8 cellular contexts compared by ENCODE assay signal in genomic region chr14:35331605-35332516, GRCh38. TPM values are rescaled to one million over a fixed set of nuclear protein-coding genes. Genes with fewer than 3 reads are reported as not detected.
DNase-seq lines count a peak whose midpoint lies in the region; ATAC-seq and TF ChIP-seq lines count a peak whose summit lies in the region.

No MANE protein-coding gene starts in this region.

- ATAC-seq in GM21367 (IDR thresholded peaks at IDR 0.05; ENCODE audit: unreplicated experiment): no peak

- H3K9me3 ChIP-seq in HEK293 (ENCODE audit: control insufficient read depth, insufficient read depth, low read depth, low read length) (no peaks in the 10 kb centered on the region), SJCRH30 (replicated peaks) (no peaks in the 10 kb centered on the region), stomach (no peaks in the 10 kb centered on the region)

- H3K4me3 ChIP-seq in HEK293 (ENCODE audit: low read depth, low read length) (no peak overlapping the region), SJCRH30 (no peak overlapping the region), foreskin fibroblast (ENCODE audit: low read depth in 1 of 2, low read length in 2 of 2) (no peak overlapping the region), stomach (no peak overlapping the region)

- DNase-seq in ELF-1 (ENCODE audit: low read depth, low spot score) (peak; percentile 88), SJCRH30 (peak; percentile 29 to 48), foreskin fibroblast (peak; percentile 36 to 55), stomach (peak; percentile 88), RPMI8226 (no peak), SW480 (ENCODE audit: low spot score) (no peak)

- intact Hi-C loops in stomach (cut with DNase I; ENCODE audit: low total_unique reads): loop anchor here (10.0 kb wide), 1 partner anchor 73 kb away; the partner anchor contains the start of gene NFKBIA

- TF ChIP-seq CTCF in HEK293 (tag by site-specific recombination; IDR thresholded peaks at IDR 0.05): no peak
- no peak for TF ChIP-seq CTCF in foreskin fibroblast (IDR thresholded peaks at IDR 0.05; ENCODE audit: low read depth, low read length)
- no peak for TF ChIP-seq CTCF in stomach (IDR thresholded peaks at IDR 0.05)

- H3K4me1 ChIP-seq in HEK293 (ENCODE audit: control insufficient read depth, insufficient read depth, low read length) (peaks cover 3% of the 10 kb centered on the region; the same call in 1 of the 2 replicates), SJCRH30 (peaks cover 4% of the 10 kb centered on the region; the same call in 1 of the 2 replicates), stomach (peaks cover 49 to 58% (median 56%) of the 10 kb centered on the region in 4 donors)

- H3K27ac ChIP-seq in HEK293 (ENCODE audit: extremely low read depth, low read depth, low read length): no peak overlapping the region
- H3K27ac ChIP-seq in SJCRH30: no peak overlapping the region
- H3K27ac ChIP-seq in stomach: peak overlapping the region; percentile 66 to 96 (median 90)

- 37 to 51% (median 44%) methylated on average over 21 of the region's 21 CpGs for WGBS in stomach, 5 donors

- POLR2A ChIA-PET in HEK293 (lab: Yijun Ruan, JAX): no interaction called here

- no peaks in the 10 kb centered on the region for H3K36me3 ChIP-seq in HEK293 (ENCODE audit: control insufficient read depth in 2 of 2, insufficient read depth in 1 of 2, low read length in 2 of 2)
- no peaks in the 10 kb centered on the region for H3K36me3 ChIP-seq in SJCRH30
- no peaks in the 10 kb centered on the region for H3K36me3 ChIP-seq in stomach

- CTCF ChIA-PET in HEK293 (lab: Yijun Ruan, JAX): no interaction called here

- H3K27me3 ChIP-seq in SJCRH30: no peaks in the 10 kb centered on the region
- H3K27me3 ChIP-seq in stomach: no peaks in the 10 kb centered on the region

- TF ChIP-seq POLR2A in stomach (IDR thresholded peaks at IDR 0.05): no peak

- TF ChIP-seq EP300 in stomach (IDR thresholded peaks at IDR 0.05): no peak

TF ChIP-seq in HEK293, 187 proteins besides CTCF, POLR2A, EP300 and RAD21:
- TF ChIP-seq ZFHX2 (tag by site-specific recombination; conservative IDR thresholded peaks at IDR 0.05) (no peak), MYNN (tag by site-specific recombination; IDR thresholded peaks at IDR 0.05; ENCODE audit: borderline replicate concordance) (no peak), ATF2 (tag by site-specific recombination; IDR thresholded peaks at IDR 0.05; ENCODE audit: low read depth) (peak; percentile 95), ZEB2 (tag by site-specific recombination; IDR thresholded peaks at IDR 0.05) (0 out of 2 replicates have a peak, but pooled peaks have one; percentile 18), ZNF629 (tag by site-specific recombination; IDR thresholded peaks at IDR 0.05) (peak; percentile 96), SP7 (tag by site-specific recombination; IDR thresholded peaks at IDR 0.05) (peak; percentile 59), GLIS1 (tag by site-specific recombination; IDR thresholded peaks at IDR 0.05) (peak; percentile 57), ZNF600 (tag by site-specific recombination; IDR thresholded peaks at IDR 0.05) (peak; percentile 54; the same call in 1 of the 2 replicates), ZNF473 (tag by site-specific recombination; IDR thresholded peaks at IDR 0.05) (no peak), ZBTB21 (tag by site-specific recombination; IDR thresholded peaks at IDR 0.05) (peak; percentile 94), ZNF202 (tag by site-specific recombination; IDR thresholded peaks at IDR 0.05; ENCODE audit: borderline replicate concordance) (no peak), KLF8 (tag by site-specific recombination; IDR thresholded peaks at IDR 0.05) (0 out of 2 replicates have a peak, but pooled peaks have one; percentile 24), FEZF1 (tag by site-specific recombination; IDR thresholded peaks at IDR 0.05) (no peak), PRDM10 (tag by site-specific recombination; IDR thresholded peaks at IDR 0.05) (peak; percentile 75), GFI1B (tag by site-specific recombination; IDR thresholded peaks at IDR 0.05) (no peak), ZNF585B (tag by site-specific recombination; IDR thresholded peaks at IDR 0.05) (no peak), ZNF335 (tag by site-specific recombination; conservative IDR thresholded peaks at IDR 0.05) (peak; percentile 39; the same call in 1 of the 2 replicates)
- TF ChIP-seq, protein P1, sequence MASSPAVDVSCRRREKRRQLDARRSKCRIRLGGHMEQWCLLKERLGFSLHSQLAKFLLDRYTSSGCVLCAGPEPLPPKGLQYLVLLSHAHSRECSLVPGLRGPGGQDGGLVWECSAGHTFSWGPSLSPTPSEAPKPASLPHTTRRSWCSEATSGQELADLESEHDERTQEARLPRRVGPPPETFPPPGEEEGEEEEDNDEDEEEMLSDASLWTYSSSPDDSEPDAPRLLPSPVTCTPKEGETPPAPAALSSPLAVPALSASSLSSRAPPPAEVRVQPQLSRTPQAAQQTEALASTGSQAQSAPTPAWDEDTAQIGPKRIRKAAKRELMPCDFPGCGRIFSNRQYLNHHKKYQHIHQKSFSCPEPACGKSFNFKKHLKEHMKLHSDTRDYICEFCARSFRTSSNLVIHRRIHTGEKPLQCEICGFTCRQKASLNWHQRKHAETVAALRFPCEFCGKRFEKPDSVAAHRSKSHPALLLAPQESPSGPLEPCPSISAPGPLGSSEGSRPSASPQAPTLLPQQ (tag by site-specific recombination; IDR thresholded peaks at IDR 0.05): peak; percentile 41; the same call in 1 of the 2 replicates

RNA-seq across cellular contexts. Expression of gene PSMA6, which starts 39.7 kb away (rescaled TPM):
- total RNA-seq in SJCRH30 (2014; rRNA removed; shearing (Covaris generic)): 211 and 212 TPM in 2 replicates
- 100 to 1,000 TPM in 2 of 5 donors, 10 to 100 TPM in 3; 10.7 to 178 (median 62.7) TPM for total RNA-seq in stomach
- 100 to 1,000 TPM; 167 to 202 (median 167) TPM for polyA plus RNA-seq in stomach

Comparison
In these comparisons a context has a peak if more than half of its experiments do, and no peak if none do; other contexts are left out.
1. DNase-seq: peak in ELF-1 (single experiment), SJCRH30 (2 of 2), foreskin fibroblast (2 of 2) and stomach (single experiment); none in RPMI8226 (single experiment) and SW480 (single experiment).
2. H3K27ac ChIP-seq: peak in stomach (5 of 5); none in HEK293 (single experiment) and SJCRH30 (single experiment).